Comparison of ENCODE assay signal across 1 cellular context in genomic region chr17:79732804-79733691, GRCh38.
TF ChIP-seq lines count a peak whose summit lies in the region.

No MANE protein-coding gene starts in this region.

TF ChIP-seq in HepG2, 621 proteins besides CTCF, POLR2A, EP300 and RAD21 (continued from another document and continues in another):
- no peak for TF ChIP-seq ZBTB46 (CRISPR knock-in tag; IDR thresholded peaks at IDR 0.05; ENCODE audit: borderline replicate concordance)
- no peak for TF ChIP-seq ATF5 (CRISPR knock-in tag; IDR thresholded peaks at IDR 0.05; ENCODE audit: low read depth)
- TF ChIP-seq AKNA (CRISPR knock-in tag; IDR thresholded peaks at IDR 0.05; ENCODE audit: borderline replicate concordance), result no peak
- 0 out of 2 replicates have a peak, but pooled peaks have one; percentile 34 for TF ChIP-seq MLX (CRISPR knock-in tag; IDR thresholded peaks at IDR 0.05)
- TF ChIP-seq ZC3H13 (CRISPR knock-in tag; IDR thresholded peaks at IDR 0.05), result peak; percentile 49; the same call in 1 of the 2 replicates
- no peak for TF ChIP-seq PREB (CRISPR knock-in tag; IDR thresholded peaks at IDR 0.05)
- no peak for TF ChIP-seq ZNF607 (CRISPR knock-in tag; IDR thresholded peaks at IDR 0.05; ENCODE audit: borderline replicate concordance)
- TF ChIP-seq SYNCRIP (IDR thresholded peaks at IDR 0.05; ENCODE audit: insufficient read depth, low read depth, low read length), result no peak
- peak; percentile 67 for TF ChIP-seq ZGPAT (CRISPR knock-in tag; IDR thresholded peaks at IDR 0.05)
- peak; percentile 28; the same call in 1 of the 2 replicates for TF ChIP-seq CREM (IDR thresholded peaks at IDR 0.05)
- TF ChIP-seq CREM (CRISPR knock-in tag; IDR thresholded peaks at IDR 0.05), result no peak
- no peak for TF ChIP-seq ZNF543 (CRISPR knock-in tag; IDR thresholded peaks at IDR 0.05)
- no peak for TF ChIP-seq HCFC1 (IDR thresholded peaks at IDR 0.05; ENCODE audit: low read depth, low read length)
- no peak for TF ChIP-seq ZNF224 (CRISPR knock-in tag; IDR thresholded peaks at IDR 0.05)
- no peak for TF ChIP-seq TRIM22 (IDR thresholded peaks at IDR 0.05)
- TF ChIP-seq NFE2 (CRISPR knock-in tag; IDR thresholded peaks at IDR 0.05), result no peak
- TF ChIP-seq MTERF4 (CRISPR knock-in tag; IDR thresholded peaks at IDR 0.05), result peak; percentile 63; the same call in 1 of the 2 replicates
- TF ChIP-seq ZKSCAN8 (CRISPR knock-in tag; IDR thresholded peaks at IDR 0.05; ENCODE audit: borderline replicate concordance), result no peak
- TF ChIP-seq ATRX (CRISPR knock-in tag; IDR thresholded peaks at IDR 0.05; ENCODE audit: borderline replicate concordance), result no peak
- no peak for TF ChIP-seq ZBTB14 (CRISPR knock-in tag; IDR thresholded peaks at IDR 0.05)
- no peak for TF ChIP-seq ZBTB43 (CRISPR knock-in tag; conservative IDR thresholded peaks at IDR 0.05)
- no peak for TF ChIP-seq ZC3H4 (CRISPR knock-in tag; IDR thresholded peaks at IDR 0.05; ENCODE audit: borderline replicate concordance)
- TF ChIP-seq ZNF7 (CRISPR knock-in tag; IDR thresholded peaks at IDR 0.05), result no peak
- no peak for TF ChIP-seq HOXA5 (CRISPR knock-in tag; IDR thresholded peaks at IDR 0.05)
- TF ChIP-seq ZNF44 (CRISPR knock-in tag; IDR thresholded peaks at IDR 0.05), result no peak
- no peak for TF ChIP-seq REST (IDR thresholded peaks at IDR 0.05; ENCODE audit: borderline replicate concordance in 1 of 2, low read depth in 1 of 2, low read length in 2 of 2)
- TF ChIP-seq FOXC1 (CRISPR knock-in tag; IDR thresholded peaks at IDR 0.05; ENCODE audit: borderline replicate concordance), result no peak
- no peak for TF ChIP-seq GMEB2 (CRISPR knock-in tag; IDR thresholded peaks at IDR 0.05; ENCODE audit: low read depth)
- no peak for TF ChIP-seq ZNF703 (CRISPR knock-in tag; IDR thresholded peaks at IDR 0.05; ENCODE audit: borderline replicate concordance)
- no peak for TF ChIP-seq FOXM1 (CRISPR knock-in tag; IDR thresholded peaks at IDR 0.05)
- 0 out of 2 replicates have a peak, but pooled peaks have one; percentile 21 for TF ChIP-seq ZNF766 (CRISPR knock-in tag; IDR thresholded peaks at IDR 0.05; ENCODE audit: borderline replicate concordance)
